In the genomic region with DNA sequence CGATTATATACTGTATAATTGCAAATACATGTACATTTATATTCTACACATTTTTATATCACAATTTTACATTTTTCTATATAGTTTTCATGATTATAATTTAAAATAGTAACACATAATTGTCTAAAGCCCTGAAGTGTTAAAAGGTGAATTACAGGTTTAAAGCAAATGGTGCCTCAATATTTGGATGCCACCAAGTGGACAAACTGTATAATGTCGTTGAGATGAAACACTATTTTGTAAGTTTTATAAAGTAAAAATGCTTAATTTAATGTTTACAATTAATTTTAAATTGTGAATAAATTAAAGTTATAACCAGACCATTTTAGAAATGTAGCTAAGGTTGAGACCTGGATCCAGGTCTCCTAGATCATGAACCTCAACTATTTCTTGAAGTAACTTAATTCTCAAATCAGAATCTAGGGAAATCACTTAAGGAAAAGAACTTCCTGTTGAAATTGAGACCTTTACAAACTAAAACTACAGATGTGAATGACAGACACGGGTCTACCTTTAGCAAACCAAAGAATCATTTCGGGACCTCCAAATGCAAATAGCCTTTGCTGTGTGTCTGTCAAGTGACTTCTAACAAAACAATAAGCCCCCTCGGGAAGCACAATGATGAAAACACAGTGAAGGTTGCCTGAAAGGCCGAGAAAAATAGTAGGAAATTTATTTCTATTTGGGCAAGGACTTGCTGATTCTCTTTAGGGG, we compare ENCODE assay signal across 9 cellular contexts. TPM values are rescaled to one million over a fixed set of nuclear protein-coding genes. Genes with fewer than 3 reads are reported as not detected.
DNase-seq lines count a peak whose midpoint lies in the region; ATAC-seq and TF ChIP-seq lines count a peak whose summit lies in the region.
"Had no signal": no experiment of that assay in that cellular context is flagged by ENCODE, and none has a peak within 500 bp of the region (broad histone marks: within the 10 kb centered on the region; RNA-seq: fewer than 3 reads in every experiment).

No MANE protein-coding gene starts in this region.

- no peaks in the 10 kb centered on the region for H3K27me3 ChIP-seq in esophagus squamous epithelium
- no peaks in the 10 kb centered on the region for H3K27me3 ChIP-seq in naive thymus-derived CD4-positive, alpha-beta T cell (ENCODE audit: control insufficient read depth in 2 of 2, insufficient read depth in 2 of 2, low read length in 2 of 2)

- DNase-seq in NCI-H345 (lab: John Stamatoyannopoulos, UW) (peak; percentile 14), NCI-H345 treated with DMSO at 0.1 percent for 48 hours (lab: John Stamatoyannopoulos, UW; ENCODE audit: unreplicated experiment) (no peak), OCI-M1 (lab: John Stamatoyannopoulos, UW) (peak; percentile 22), esophagus squamous epithelium (lab: John Stamatoyannopoulos, UW) (no peak), renal cortical epithelial cell (ENCODE audit: low read depth) (peak; percentile 39), NCI-H187 (lab: John Stamatoyannopoulos, UW) (no peak)
- no peak for DNase-seq in naive thymus-derived CD8-positive, alpha-beta T cell
- no peak for DNase-seq in naive thymus-derived CD4-positive, alpha-beta T cell

- H3K4me1 ChIP-seq in esophagus squamous epithelium, result peaks cover 0 to 13% (median 0%) of the 10 kb centered on the region in 3 donors
- H3K4me1 ChIP-seq in naive thymus-derived CD4-positive, alpha-beta T cell (ENCODE audit: control insufficient read depth in 2 of 2, insufficient read depth in 2 of 2, low read length in 2 of 2), result no peaks in the 10 kb centered on the region

- peak overlapping the region in 2 of 4 donors; percentile 8 to 50 for H3K4me3 ChIP-seq in esophagus squamous epithelium
- H3K4me3 ChIP-seq in naive thymus-derived CD4-positive, alpha-beta T cell (ENCODE audit: low read length), result no peak overlapping the region

- H3K9me3 ChIP-seq in esophagus squamous epithelium, result no peaks in the 10 kb centered on the region
- H3K9me3 ChIP-seq in naive thymus-derived CD4-positive, alpha-beta T cell (ENCODE audit: control insufficient read depth in 2 of 3, low read length in 3 of 3), result no peaks in the 10 kb centered on the region

- CTCF ChIA-PET in naive thymus-derived CD4-positive, alpha-beta T cell (lab: Charles Lee), result no interaction called here

- TF ChIP-seq POLR2A in esophagus squamous epithelium (IDR thresholded peaks at IDR 0.05), result no peak

- H3K4me1 Mint-ChIP-seq in naive thymus-derived CD8-positive, alpha-beta T cell, result no peaks in the 10 kb centered on the region
- no peaks in the 10 kb centered on the region for H3K4me1 Mint-ChIP-seq in naive thymus-derived CD4-positive, alpha-beta T cell
- H3K4me1 Mint-ChIP-seq: activated naive CD4-positive, alpha-beta T cell treated with anti-CD3 and anti-CD28 coated beads, Interleukin-2, amount 50 U/mL, for 24 hours had no signal

- H3K9me3 Mint-ChIP-seq in naive thymus-derived CD8-positive, alpha-beta T cell, result no peaks in the 10 kb centered on the region
- H3K9me3 Mint-ChIP-seq in naive thymus-derived CD4-positive, alpha-beta T cell, result no peaks in the 10 kb centered on the region
- H3K9me3 Mint-ChIP-seq: activated naive CD4-positive, alpha-beta T cell treated with anti-CD3 and anti-CD28 coated beads, Interleukin-2, amount 50 U/mL, for 24 hours had no signal

- peaks cover 0 to 3% (median 0%) of the 10 kb centered on the region in 3 donors for H3K36me3 ChIP-seq in esophagus squamous epithelium
- H3K36me3 ChIP-seq in naive thymus-derived CD4-positive, alpha-beta T cell (ENCODE audit: control insufficient read depth in 2 of 3, insufficient read depth in 3 of 3, low read length in 3 of 3), result no peaks in the 10 kb centered on the region

- peaks cover 0 to 3% (median 3%) of the 10 kb centered on the region in 3 donors for H3K36me3 Mint-ChIP-seq in naive thymus-derived CD8-positive, alpha-beta T cell
- peaks cover 0 to 3% (median 0%) of the 10 kb centered on the region in 5 donors for H3K36me3 Mint-ChIP-seq in naive thymus-derived CD4-positive, alpha-beta T cell
- H3K36me3 Mint-ChIP-seq: activated naive CD4-positive, alpha-beta T cell treated with anti-CD3 and anti-CD28 coated beads, Interleukin-2, amount 50 U/mL, for 24 hours had no signal

- H3K27ac ChIP-seq in esophagus squamous epithelium, result peak overlapping the region in 1 of 4 donors; percentile 18
- H3K27ac ChIP-seq in naive thymus-derived CD4-positive, alpha-beta T cell (ENCODE audit: low read depth, low read length), result no peak overlapping the region

- H3K4me3 Mint-ChIP-seq in naive thymus-derived CD8-positive, alpha-beta T cell, result no peak overlapping the region
- no peak overlapping the region for H3K4me3 Mint-ChIP-seq in naive thymus-derived CD4-positive, alpha-beta T cell
- H3K4me3 Mint-ChIP-seq: activated naive CD4-positive, alpha-beta T cell treated with anti-CD3 and anti-CD28 coated beads, Interleukin-2, amount 50 U/mL, for 24 hours had no signal

- H3K27ac Mint-ChIP-seq in naive thymus-derived CD8-positive, alpha-beta T cell, result peak overlapping the region in 1 of 10 donors; percentile 53
- H3K27ac Mint-ChIP-seq in naive thymus-derived CD4-positive, alpha-beta T cell, result no peak overlapping the region
- H3K27ac Mint-ChIP-seq: activated naive CD4-positive, alpha-beta T cell treated with anti-CD3 and anti-CD28 coated beads, Interleukin-2, amount 50 U/mL, for 24 hours had no signal

- no peaks in the 10 kb centered on the region for H3K27me3 Mint-ChIP-seq in naive thymus-derived CD8-positive, alpha-beta T cell
- no peaks in the 10 kb centered on the region for H3K27me3 Mint-ChIP-seq in naive thymus-derived CD4-positive, alpha-beta T cell
- H3K27me3 Mint-ChIP-seq: activated naive CD4-positive, alpha-beta T cell treated with anti-CD3 and anti-CD28 coated beads, Interleukin-2, amount 50 U/mL, for 24 hours had no signal

- peak in 4 of 6 experiments; percentile 43 to 72 (median 55) for TF ChIP-seq CTCF in esophagus squamous epithelium (IDR thresholded peaks at IDR 0.05)

- no peak for ATAC-seq in naive thymus-derived CD8-positive, alpha-beta T cell
- ATAC-seq in naive thymus-derived CD4-positive, alpha-beta T cell, result no peak

- intact Hi-C loops in esophagus squamous epithelium (cut with DNase I), result no loop called here
- intact Hi-C loops in naive thymus-derived CD4-positive, alpha-beta T cell (cut with micrococcal nuclease), result no loop called here

- POLR2A ChIA-PET in naive thymus-derived CD8-positive, alpha-beta T cell (lab: Charles Lee), result no interaction called here
- POLR2A ChIA-PET in naive thymus-derived CD4-positive, alpha-beta T cell (lab: Charles Lee), result no interaction called here

- 18 to 22% methylated on average over 6 of the region's 6 CpGs for WGBS in esophagus squamous epithelium, 2 donors

RNA-seq across cellular contexts. Expression of a gene that starts 37.8 kb away (rescaled TPM):
- total RNA-seq in esophagus squamous epithelium, result 1 to 10 TPM; 5.7 to 6.3 (median 5.9) TPM
- 21.9 and 35.6 TPM in 2 replicates for total RNA-seq in renal cortical epithelial cell
- total RNA-seq in naive thymus-derived CD8-positive, alpha-beta T cell, result 1 to 10 TPM; 5.4 TPM
- polyA plus RNA-seq in naive thymus-derived CD8-positive, alpha-beta T cell, result 1 to 10 TPM; 1.0 to 2.5 (median 1.8) TPM
- 1 to 10 TPM in 4 of 5 experiments, under 1 TPM in 1; 0.45 to 1.7 (median 1.3) TPM for total RNA-seq in naive thymus-derived CD4-positive, alpha-beta T cell
- polyA plus RNA-seq in naive thymus-derived CD4-positive, alpha-beta T cell, result 1 to 10 TPM; 1.1 to 1.6 TPM

Comparison
In these comparisons a context has a peak if more than half of its experiments do, and no peak if none do; other contexts are left out.
1. DNase-seq: peak in NCI-H345 (single experiment), OCI-M1 (single experiment) and renal cortical epithelial cell (single experiment); none in NCI-H345 treated with DMSO at 0.1 percent for 48 hours (single experiment), esophagus squamous epithelium (single experiment), naive thymus-derived CD8-positive, alpha-beta T cell (0 of 10), naive thymus-derived CD4-positive, alpha-beta T cell (0 of 9) and NCI-H187 (0 of 2).